ENCODE assay signal across 25 cellular contexts in the genomic region with DNA sequence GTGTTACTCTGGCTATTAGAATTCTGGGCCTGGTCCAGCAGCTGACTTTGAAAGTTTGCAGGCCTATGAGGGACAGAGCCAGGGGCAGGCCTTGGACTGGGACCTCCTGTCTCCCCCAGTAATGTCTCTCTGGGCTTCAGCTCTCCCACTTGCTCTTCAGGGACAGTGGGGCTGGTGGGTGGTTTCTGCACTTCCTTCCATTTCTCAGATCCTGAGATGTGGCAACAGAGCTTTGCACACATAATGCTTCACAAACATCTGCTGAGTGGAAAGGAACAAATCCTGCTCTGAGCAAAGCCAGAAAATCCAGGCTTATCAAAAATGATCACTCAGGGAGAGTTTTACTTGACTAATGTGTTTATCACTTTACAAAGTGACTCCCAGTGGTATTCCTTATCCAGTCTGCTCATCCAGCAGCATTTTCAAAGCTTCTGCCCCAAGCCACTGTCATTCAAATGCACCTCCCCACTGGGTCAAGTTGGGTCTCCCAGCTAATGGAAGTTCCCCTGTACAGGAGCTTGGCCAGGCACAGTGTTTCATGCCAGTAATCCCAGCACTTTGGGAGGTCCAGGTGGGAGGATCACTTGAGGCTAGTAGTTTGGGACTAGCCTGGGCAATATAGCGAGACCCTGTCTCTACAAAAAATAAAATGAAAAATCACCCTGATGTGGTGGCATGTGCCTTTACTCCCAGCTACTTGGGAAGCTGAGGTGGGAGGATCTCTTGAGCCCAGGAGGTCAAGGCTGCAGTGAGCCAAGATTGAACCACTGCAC. TPM values are rescaled to one million over a fixed set of nuclear protein-coding genes. Genes with fewer than 3 reads are reported as not detected.
DNase-seq lines count a peak whose midpoint lies in the region; ATAC-seq and TF ChIP-seq lines count a peak whose summit lies in the region.
"Had no signal": no experiment of that assay in that cellular context is flagged by ENCODE, and none has a peak within 500 bp of the region (broad histone marks: within the 10 kb centered on the region; RNA-seq: fewer than 3 reads in every experiment).

No MANE protein-coding gene starts in this region.

- no peak for TF ChIP-seq CTCF in upper lobe of right lung (IDR thresholded peaks at IDR 0.05)

- intact Hi-C loops in upper lobe of right lung (cut with DNase I) = no loop called here

- H3K4me3 ChIP-seq in upper lobe of right lung = no peak overlapping the region
- no peak overlapping the region for H3K4me3 ChIP-seq in HAP-1
- H3K4me3 ChIP-seq: GM23248, SJSA1, tibial artery had no signal

- ATAC-seq in left lobe of liver = peak; percentile 41
- ATAC-seq in upper lobe of right lung = peak; percentile 34
- no peak for ATAC-seq in GM21447 (IDR thresholded peaks at IDR 0.05; ENCODE audit: unreplicated experiment)
- ATAC-seq: naive thymus-derived CD8-positive, alpha-beta T cell had no signal

- DNase-seq in SKM-1 treated with dmso at 0.1 percent for 144 hours (lab: John Stamatoyannopoulos, UW; ENCODE audit: unreplicated experiment) = peak; percentile 14
- DNase-seq in SKM-1 (lab: John Stamatoyannopoulos, UW; ENCODE audit: unreplicated experiment) = no peak
- peak; percentile 80 for DNase-seq in amniotic epithelial cell (ENCODE audit: low read depth)
- no peak for DNase-seq in left lobe of liver (ENCODE audit: low spot score)
- DNase-seq in upper lobe of right lung = peak; percentile 25
- DNase-seq in HAP-1 (ENCODE audit: low spot score in 2 of 2) = no peak
- no peak for DNase-seq in G401 (ENCODE audit: low spot score)
- DNase-seq: activated CD4-positive, alpha-beta T cell treated with anti-CD3 and anti-CD28 coated beads, Interleukin-2, amount 10 ng/mL, durations not matched to agents 24 days and 14 days; activated naive CD4-positive, alpha-beta T cell treated with anti-CD3 and anti-CD28 coated beads for 36 hours; activated T-cell treated with anti-CD3 and anti-CD28 coated beads, Interleukin-2, amount 50 U/mL, for 48 hours; COR-L47; cortex of kidney; GM23248; KG1; left cardiac atrium; MV-4-11; naive thymus-derived CD8-positive, alpha-beta T cell; NCI-H2171; NCI-H524 treated with DMSO at 0.1 percent for 48 hours; stimulated activated CD4-positive, alpha-beta T cell treated with anti-CD3 and anti-CD28 coated beads, Interleukin-4, amount 100 ng/mL, for 4 hours; stimulated activated naive CD4-positive, alpha-beta T cell; T-helper 2 cell; tibial artery had no signal

- H3K27ac ChIP-seq in upper lobe of right lung = no peak overlapping the region
- H3K27ac ChIP-seq: GM23248, SJSA1, tibial artery had no signal

- H3K4me1 ChIP-seq in upper lobe of right lung = no peaks in the 10 kb centered on the region
- H3K4me1 ChIP-seq in HAP-1 = no peaks in the 10 kb centered on the region
- H3K4me1 ChIP-seq: SJSA1, tibial artery had no signal

- H3K9me3 ChIP-seq in upper lobe of right lung = no peaks in the 10 kb centered on the region
- no peaks in the 10 kb centered on the region for H3K9me3 ChIP-seq in HAP-1
- H3K9me3 ChIP-seq: SJSA1, tibial artery had no signal

- H3K36me3 ChIP-seq in upper lobe of right lung = no peaks in the 10 kb centered on the region
- no peaks in the 10 kb centered on the region for H3K36me3 ChIP-seq in HAP-1 (replicated peaks)
- H3K36me3 ChIP-seq: SJSA1, tibial artery had no signal

- no peaks in the 10 kb centered on the region for H3K27me3 ChIP-seq in upper lobe of right lung
- H3K27me3 ChIP-seq in HAP-1 (ENCODE audit: low read depth) = peaks cover 7% of the 10 kb centered on the region; the same call in 1 of the 2 replicates

- in situ Hi-C loops in HAP-1 (cut with MboI; ENCODE audit: low sequenced_read_pairs) (no loop called here), G401 (cut with HindIII; ENCODE audit: low sequenced_read_pairs) (no loop called here)

RNA-seq across cellular contexts. Expression of a gene that starts 13.5 kb away (rescaled TPM):
- total RNA-seq in left lobe of liver = 0.63 TPM
- 6.0 TPM for total RNA-seq in upper lobe of right lung
- total RNA-seq in G401 (2014; rRNA removed; shearing (Covaris generic)) = 3.0 and 4.4 TPM in 2 replicates

RNA-seq across cellular contexts. Expression of a gene that starts 13.5 kb away (rescaled TPM):
- total RNA-seq in left lobe of liver = 0.70 TPM
- total RNA-seq in upper lobe of right lung = 19.3 TPM
- 4.5 and 5.1 TPM in 2 replicates for total RNA-seq in G401 (2014; rRNA removed; shearing (Covaris generic))

RNA-seq across cellular contexts. Expression of a gene that starts 45.6 kb away (rescaled TPM):
- total RNA-seq in left lobe of liver (0.33 TPM), upper lobe of right lung (2.9 TPM)
- total RNA-seq in G401 (2014; rRNA removed; shearing (Covaris generic)) = 6.3 and 15.5 TPM in 2 replicates

Comparison
In these comparisons a context has a peak if more than half of its experiments do, and no peak if none do; other contexts are left out.
1. DNase-seq: peak in SKM-1 treated with dmso at 0.1 percent for 144 hours (single experiment), amniotic epithelial cell (single experiment) and upper lobe of right lung (single experiment); none in SKM-1 (single experiment), left lobe of liver (single experiment), HAP-1 (0 of 2) and G401 (single experiment).